ENCODE assay signal across 8 cellular contexts in the genomic region with DNA sequence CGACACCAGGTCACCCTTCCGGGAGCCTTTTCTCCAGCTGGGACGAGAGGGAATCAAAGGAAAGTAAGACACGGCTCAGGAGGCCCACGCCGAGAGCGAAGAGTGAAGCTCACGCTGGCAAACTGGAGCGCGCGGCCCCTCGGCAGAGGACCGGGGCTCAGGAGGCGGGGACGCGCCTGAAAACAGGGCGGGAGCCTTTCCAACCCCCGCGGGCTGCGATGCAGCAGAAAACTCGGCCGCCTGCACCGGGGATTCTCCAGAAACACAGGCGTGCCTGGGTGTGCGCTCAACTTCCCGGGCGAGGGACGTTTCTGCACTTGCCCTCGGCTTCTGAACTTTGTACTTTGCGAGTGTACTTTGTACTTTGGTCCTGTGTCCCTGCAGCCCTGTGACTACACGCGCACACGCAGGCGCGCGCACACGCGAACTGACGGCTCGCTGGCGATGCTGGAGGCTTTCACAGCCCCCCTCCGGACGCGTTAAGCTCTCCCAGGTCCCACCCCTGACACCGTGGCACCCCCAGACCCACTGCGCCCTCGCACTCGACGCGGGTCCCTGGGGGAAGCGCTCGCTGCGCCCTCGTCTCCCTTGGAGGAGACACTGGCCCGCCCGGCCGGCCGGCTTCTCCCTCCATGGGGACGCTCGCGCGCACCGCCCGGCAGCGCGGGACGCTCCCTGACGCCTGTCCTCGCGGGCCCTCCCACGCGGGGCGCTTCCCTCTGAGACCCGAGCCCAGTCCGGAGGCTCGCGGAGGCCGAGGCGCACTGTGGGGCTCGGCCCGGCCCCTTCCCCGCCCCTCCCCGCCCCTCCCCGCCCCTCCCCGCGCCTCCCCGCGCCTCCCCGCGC. TPM values are rescaled to one million over a fixed set of nuclear protein-coding genes. Genes with fewer than 3 reads are reported as not detected.
DNase-seq lines count a peak whose midpoint lies in the region; ATAC-seq and TF ChIP-seq lines count a peak whose summit lies in the region.

No MANE protein-coding gene starts in this region.

- peaks cover 0 to 14% (median 0%) of the 10 kb centered on the region in 5 donors for H3K27me3 Mint-ChIP-seq in naive thymus-derived CD4-positive, alpha-beta T cell

- POLR2A ChIA-PET in naive thymus-derived CD4-positive, alpha-beta T cell (lab: Charles Lee), result interaction anchor here (1.1 to 6.0 kb wide), 4 partner anchors 9 to 16 kb away, joined by 3 to 47 read pairs (median 4); a partner anchor contains a TSS

- no peaks in the 10 kb centered on the region for H3K36me3 Mint-ChIP-seq in naive thymus-derived CD4-positive, alpha-beta T cell

- H3K27me3 ChIP-seq in OCI-LY1 (ENCODE audit: insufficient read depth, low read length) (0 out of 2 replicates have a peak, but pooled peaks cover 7% of the 10 kb centered on the region), tibial artery (no peaks in the 10 kb centered on the region)
- no peaks in the 10 kb centered on the region for H3K27me3 ChIP-seq in naive thymus-derived CD4-positive, alpha-beta T cell (ENCODE audit: control insufficient read depth in 2 of 2, insufficient read depth in 2 of 2, low read length in 2 of 2)

- H3K9me3 ChIP-seq in OCI-LY1 (ENCODE audit: low read length) (no peaks in the 10 kb centered on the region), tibial artery (no peaks in the 10 kb centered on the region)
- H3K9me3 ChIP-seq in naive thymus-derived CD4-positive, alpha-beta T cell (ENCODE audit: control insufficient read depth in 2 of 3, low read length in 3 of 3), result no peaks in the 10 kb centered on the region

- peak overlapping the region in 5 of 9 donors; percentile 33 to 84 (median 75) for H3K27ac Mint-ChIP-seq in naive thymus-derived CD4-positive, alpha-beta T cell

- peak; percentile 51 for ATAC-seq in GM18498 (IDR thresholded peaks at IDR 0.05; ENCODE audit: unreplicated experiment)
- peak; percentile 34 for ATAC-seq in HG03025 (IDR thresholded peaks at IDR 0.05; ENCODE audit: low FRiP score, unreplicated experiment)
- ATAC-seq in naive thymus-derived CD4-positive, alpha-beta T cell, result peak; percentile 73

- peak; percentile 8 for DNase-seq in A172 (ENCODE audit: low spot score)
- DNase-seq in activated effector memory CD4-positive, alpha-beta T cell treated with Interleukin-2 at 50 U/mL for 16 hours, result peak; percentile 60
- peak; percentile 35 for DNase-seq in fibroblast of the aortic adventitia (ENCODE audit: low read depth)
- DNase-seq in naive thymus-derived CD4-positive, alpha-beta T cell, result peak in 8 of 9 donors; percentile 51 to 78 (median 59)
- peak in 1 of 2 donors; percentile 82 for DNase-seq in tibial artery

- H3K36me3 ChIP-seq in OCI-LY1 (ENCODE audit: insufficient read depth, low read length) (no peaks in the 10 kb centered on the region), tibial artery (peaks cover 0 to 7% (median 3%) of the 10 kb centered on the region in 3 donors)
- peaks cover 0 to 4% (median 0%) of the 10 kb centered on the region in 3 experiments for H3K36me3 ChIP-seq in naive thymus-derived CD4-positive, alpha-beta T cell (ENCODE audit: control insufficient read depth in 2 of 3, insufficient read depth in 3 of 3, low read length in 3 of 3)

- no peaks in the 10 kb centered on the region for H3K79me2 ChIP-seq in OCI-LY1 (ENCODE audit: insufficient read depth, low read length)

- H2AFZ ChIP-seq in OCI-LY1 (ENCODE audit: low read length), result no peak overlapping the region

- CTCF ChIA-PET in naive thymus-derived CD4-positive, alpha-beta T cell (lab: Charles Lee), result interaction anchor here (0.8 to 1.1 kb wide), 2 partner anchors 42 to 60 kb away, joined by 3 to 4 read pairs; a partner anchor contains a TSS

- TF ChIP-seq CTCF in OCI-LY1 (IDR thresholded peaks at IDR 0.05; ENCODE audit: low read length) (no peak), fibroblast of the aortic adventitia (IDR thresholded peaks at IDR 0.05; ENCODE audit: insufficient read depth, low read length) (no peak), tibial artery (IDR thresholded peaks at IDR 0.05) (no peak)

- peaks cover 0 to 18% (median 10%) of the 10 kb centered on the region in 7 donors for H3K4me1 Mint-ChIP-seq in naive thymus-derived CD4-positive, alpha-beta T cell

- peak overlapping the region; percentile 71 for H3K4me3 ChIP-seq in OCI-LY1 (ENCODE audit: low read depth, low read length, poor library complexity, severe bottlenecking)
- peak overlapping the region; percentile 74 for H3K4me3 ChIP-seq in fibroblast of the aortic adventitia (ENCODE audit: low read depth, low read length)
- H3K4me3 ChIP-seq in naive thymus-derived CD4-positive, alpha-beta T cell (ENCODE audit: low read length), result peak overlapping the region; percentile 92
- H3K4me3 ChIP-seq in tibial artery, result peak overlapping the region; percentile 81 to 96

- H3K27ac ChIP-seq in OCI-LY1 (ENCODE audit: low read depth, low read length, poor library complexity, severe bottlenecking), result no peak overlapping the region
- H3K27ac ChIP-seq in naive thymus-derived CD4-positive, alpha-beta T cell (ENCODE audit: low read depth, low read length), result peak overlapping the region; percentile 69
- peak overlapping the region; percentile 82 to 95 for H3K27ac ChIP-seq in tibial artery

- intact Hi-C loops in naive thymus-derived CD4-positive, alpha-beta T cell (cut with micrococcal nuclease), result loop anchor here (1.0 to 10.0 kb wide), 9 partner anchors 11 to 844 kb away; a partner anchor contains a TSS
- intact Hi-C loops in tibial artery (cut with DNase I; ENCODE audit: low total_unique reads), result loop anchor here (5.0 kb wide), 1 partner anchor 116 kb away; no protein-coding TSS in a partner anchor

- H3F3A ChIP-seq in OCI-LY1 (ENCODE audit: insufficient read depth, low read length), result no peaks in the 10 kb centered on the region; the same call in 1 of the 2 replicates

- no peaks in the 10 kb centered on the region for H3K9me2 ChIP-seq in OCI-LY1 (ENCODE audit: low read depth, low read length)

- H3K4me1 ChIP-seq in OCI-LY1 (ENCODE audit: insufficient read depth, low read length, severe bottlenecking), result peaks cover 13% of the 10 kb centered on the region
- peaks cover 0 to 3% of the 10 kb centered on the region in 2 donors for H3K4me1 ChIP-seq in naive thymus-derived CD4-positive, alpha-beta T cell (ENCODE audit: control insufficient read depth in 2 of 2, insufficient read depth in 2 of 2, low read length in 2 of 2)
- H3K4me1 ChIP-seq in tibial artery, result peaks cover 0 to 28% (median 21%) of the 10 kb centered on the region in 4 donors

- H3K4me3 Mint-ChIP-seq in naive thymus-derived CD4-positive, alpha-beta T cell, result peak overlapping the region; percentile 82 to 90 (median 86)

- H3K9ac ChIP-seq in OCI-LY1 (ENCODE audit: low read length), result peak overlapping the region; percentile 64

- H3K4me2 ChIP-seq in OCI-LY1 (ENCODE audit: low read length), result peak overlapping the region; percentile 85

- H4K20me1 ChIP-seq in OCI-LY1 (ENCODE audit: insufficient read depth, low read length), result no peaks in the 10 kb centered on the region

- no peaks in the 10 kb centered on the region for H3K9me3 Mint-ChIP-seq in naive thymus-derived CD4-positive, alpha-beta T cell

RNA-seq across cellular contexts. Expression of a gene that starts 0.6 kb away (rescaled TPM):
- total RNA-seq in A172 (2014; rRNA removed; shearing (Covaris generic)), result 5.3 and 6.1 TPM in 2 replicates
- 4.9 and 5.4 TPM in 2 replicates for total RNA-seq in fibroblast of the aortic adventitia (ENCODE audit: low replicate concordance)
- total RNA-seq in naive thymus-derived CD4-positive, alpha-beta T cell, result 1 to 10 TPM; 1.6 to 9.8 (median 7.7) TPM
- 1 to 10 TPM; 6.1 to 8.7 TPM for polyA plus RNA-seq in naive thymus-derived CD4-positive, alpha-beta T cell

RNA-seq across cellular contexts. Expression of a gene that starts 5.3 kb away (rescaled TPM):
- total RNA-seq in A172 (2014; rRNA removed; shearing (Covaris generic)), result 102 and 108 TPM in 2 replicates
- total RNA-seq in fibroblast of the aortic adventitia (ENCODE audit: low replicate concordance), result 33.0 and 47.3 TPM in 2 replicates
- 10 to 100 TPM; 17.5 to 39.8 (median 28.9) TPM for total RNA-seq in naive thymus-derived CD4-positive, alpha-beta T cell
- polyA plus RNA-seq in naive thymus-derived CD4-positive, alpha-beta T cell, result 100 to 1,000 TPM in 1 of 2 donors, 10 to 100 TPM in 1; 81.9 to 104 TPM

RNA-seq across cellular contexts. Expression of a gene that starts 15.5 kb away (rescaled TPM):
- total RNA-seq in A172 (2014; rRNA removed; shearing (Covaris generic)), result 13.7 and 20.4 TPM in 2 replicates
- 19.0 and 25.4 TPM in 2 replicates for total RNA-seq in fibroblast of the aortic adventitia (ENCODE audit: low replicate concordance)
- total RNA-seq in naive thymus-derived CD4-positive, alpha-beta T cell, result 10 to 100 TPM; 51.0 to 67.1 (median 57.2) TPM
- 10 to 100 TPM; 25.6 to 40.7 TPM for polyA plus RNA-seq in naive thymus-derived CD4-positive, alpha-beta T cell

RNA-seq across cellular contexts. Expression of a gene that starts 20.7 kb away (rescaled TPM):
- 6.6 and 9.6 TPM in 2 replicates for total RNA-seq in A172 (2014; rRNA removed; shearing (Covaris generic))
- 4.0 and 16.9 TPM in 2 replicates for total RNA-seq in fibroblast of the aortic adventitia (ENCODE audit: low replicate concordance)
- total RNA-seq in naive thymus-derived CD4-positive, alpha-beta T cell, result 10 to 100 TPM; 11.2 to 24.6 (median 16.9) TPM
- polyA plus RNA-seq in naive thymus-derived CD4-positive, alpha-beta T cell, result 10 to 100 TPM; 21.9 to 22.9 TPM

RNA-seq across cellular contexts. Expression of a gene that starts 31.3 kb away (rescaled TPM):
- 0.60 TPM in 1 of 2 replicates, not detected in the other for total RNA-seq in A172 (2014; rRNA removed; shearing (Covaris generic))
- total RNA-seq in fibroblast of the aortic adventitia (ENCODE audit: low replicate concordance), result not detected in 2 replicates
- total RNA-seq in naive thymus-derived CD4-positive, alpha-beta T cell, result not detected
- polyA plus RNA-seq in naive thymus-derived CD4-positive, alpha-beta T cell, result not detected
